17 cellular contexts compared by ENCODE assay signal in genomic region chr11:120778692-120779490, GRCh38.
DNase-seq lines count a peak whose midpoint lies in the region; ATAC-seq, FAIRE-seq and TF ChIP-seq lines count a peak whose summit lies in the region.
"Had no signal": no experiment of that assay in that cellular context is flagged by ENCODE, and none has a peak within 500 bp of the region (broad histone marks: within the 10 kb centered on the region; RNA-seq: fewer than 3 reads in every experiment).

No MANE protein-coding gene starts in this region.

- TF ChIP-seq CTCF in H1 (IDR thresholded peaks at IDR 0.05; ENCODE audit: control extremely low read depth in 1 of 3, insufficient read depth in 1 of 3, low read depth in 1 of 3, low read length in 3 of 3) = no peak
- TF ChIP-seq CTCF in neural progenitor cell (IDR thresholded peaks at IDR 0.05) = no peak

- no peaks in the 10 kb centered on the region for H3K79me1 ChIP-seq in H1 (ENCODE audit: low read depth, low read length)

- ATAC-seq in HG03139 (IDR thresholded peaks at IDR 0.05; ENCODE audit: unreplicated experiment) = no peak
- ATAC-seq: Panc1 had no signal

- no peak overlapping the region for H3K56ac ChIP-seq in H1 (replicated peaks; ENCODE audit: insufficient read length, low read depth, low read length)

- H3K36me3 ChIP-seq in HAP-1 (replicated peaks) (no peaks in the 10 kb centered on the region), H1 (ENCODE audit: control insufficient read depth in 2 of 4, insufficient read depth in 4 of 4, low read length in 3 of 4) (no peaks in the 10 kb centered on the region; a peak in 1 of 8 replicates), neural progenitor cell (no peaks in the 10 kb centered on the region)

- H3K9me3 ChIP-seq in HAP-1 (no peaks in the 10 kb centered on the region), H1 (ENCODE audit: insufficient read depth in 2 of 2, low read depth in 1 of 2, low read length in 1 of 2) (0 out of 4 replicates have a peak, but pooled peaks cover 0 to under 1% of the 10 kb centered on the region in 2 experiments), neural progenitor cell (ENCODE audit: low read depth) (no peaks in the 10 kb centered on the region)

- H3K4me1 ChIP-seq in HAP-1 = peaks cover 11% of the 10 kb centered on the region
- H3K4me1 ChIP-seq in H1 (replicated peaks in 1 of 4; ENCODE audit: control insufficient read depth in 3 of 4, insufficient read depth in 4 of 4, low read length in 3 of 4) = peaks cover 12 to 20% (median 17%) of the 10 kb centered on the region in 4 experiments
- H3K4me1 ChIP-seq in neural progenitor cell = peaks cover 40% of the 10 kb centered on the region

- H2BK5ac ChIP-seq in H1 (ENCODE audit: low read depth, low read length) = peak overlapping the region; percentile 64; the same call in 1 of the 2 replicates

- H3K23me2 ChIP-seq in H1 (ENCODE audit: low read depth, low read length) = no peaks in the 10 kb centered on the region

- H3K79me2 ChIP-seq in H1 (ENCODE audit: control insufficient read depth in 1 of 2, insufficient read depth in 2 of 2, low read length in 2 of 2) = no peaks in the 10 kb centered on the region
- no peaks in the 10 kb centered on the region for H3K79me2 ChIP-seq in neural progenitor cell (ENCODE audit: low read depth)

- H4K20me1 ChIP-seq in H1 (replicated peaks in 1 of 2; ENCODE audit: control insufficient read depth in 1 of 2, insufficient read depth in 2 of 2, low read length in 2 of 2) (no peaks in the 10 kb centered on the region), neural progenitor cell (ENCODE audit: low read depth) (no peaks in the 10 kb centered on the region)

- no peak overlapping the region for H4K5ac ChIP-seq in H1 (ENCODE audit: insufficient read length, low read depth, low read length)

- H3K14ac ChIP-seq in H1 (ENCODE audit: insufficient read length) = no peak overlapping the region

- H2AK5ac ChIP-seq in H1 (ENCODE audit: low read depth, low read length) = 0 out of 2 replicates have a peak overlapping the region, but pooled peaks have one; percentile 25

- peak overlapping the region; percentile 22 for H4K91ac ChIP-seq in H1 (replicated peaks; ENCODE audit: insufficient read length, low read length)

- no peak overlapping the region for H3K4me3 Mint-ChIP-seq in neural progenitor cell
- H3K4me3 Mint-ChIP-seq in activated naive CD4-positive, alpha-beta T cell treated with anti-CD3 and anti-CD28 coated beads for 36 hours = no peak overlapping the region
- H3K4me3 Mint-ChIP-seq: CD4-positive, alpha-beta memory T cell had no signal

- no peaks in the 10 kb centered on the region for H3K9me3 Mint-ChIP-seq in neural progenitor cell
- no peaks in the 10 kb centered on the region for H3K9me3 Mint-ChIP-seq in activated naive CD4-positive, alpha-beta T cell treated with anti-CD3 and anti-CD28 coated beads for 36 hours

- H3K4ac ChIP-seq in H1 (replicated peaks; ENCODE audit: insufficient read length, low read depth, low read length) = no peak overlapping the region

- in situ Hi-C loops in HAP-1 (cut with MboI; ENCODE audit: low sequenced_read_pairs) = no loop called here

- H4K8ac ChIP-seq in H1 (ENCODE audit: extremely low read depth, insufficient read depth, low read length) = no peak overlapping the region

- H2BK15ac ChIP-seq in H1 (ENCODE audit: low read length) = 0 out of 2 replicates have a peak overlapping the region, but pooled peaks have one; percentile 68

- no peak for TF ChIP-seq EP300 in H1 (IDR thresholded peaks at IDR 0.05; ENCODE audit: borderline replicate concordance in 1 of 2, low read depth in 2 of 2, low read length in 2 of 2)

- peak overlapping the region; percentile 41; the same call in 1 of the 2 replicates for H3K18ac ChIP-seq in H1 (ENCODE audit: extremely low read depth, low read length)

- peak overlapping the region; percentile 96 for H3K27ac Mint-ChIP-seq in neural progenitor cell
- no peak overlapping the region for H3K27ac Mint-ChIP-seq in activated naive CD4-positive, alpha-beta T cell treated with anti-CD3 and anti-CD28 coated beads for 36 hours
- H3K27ac Mint-ChIP-seq: CD4-positive, alpha-beta memory T cell had no signal

- no peak for TF ChIP-seq RAD21 in H1 (IDR thresholded peaks at IDR 0.05 in 1 of 2, conservative IDR thresholded peaks at IDR 0.05 in 1 of 2; ENCODE audit: low read depth in 2 of 2, low read length in 2 of 2)

- H3F3A ChIP-seq in neural progenitor cell (ENCODE audit: low read depth) = peaks cover 21% of the 10 kb centered on the region

- no peak for FAIRE-seq in H1 (lab: Jason Lieb, UNC)

- intact Hi-C loops in activated naive CD4-positive, alpha-beta T cell treated with anti-CD3 and anti-CD28 coated beads for 36 hours (cut with micrococcal nuclease) = no loop called here

- TF ChIP-seq POLR2A in H1 (IDR thresholded peaks at IDR 0.05; ENCODE audit: control extremely low read depth in 1 of 2, low read depth in 2 of 2, low read length in 2 of 2) = no peak

- no peaks in the 10 kb centered on the region for H3K36me3 Mint-ChIP-seq in neural progenitor cell
- no peaks in the 10 kb centered on the region for H3K36me3 Mint-ChIP-seq in activated naive CD4-positive, alpha-beta T cell treated with anti-CD3 and anti-CD28 coated beads for 36 hours (ENCODE audit: low read depth)
- H3K36me3 Mint-ChIP-seq: CD4-positive, alpha-beta memory T cell had no signal

- peak overlapping the region; percentile 86; the same call in 1 of the 2 replicates for H2BK12ac ChIP-seq in H1 (ENCODE audit: low read depth, low read length)

- H3K9ac ChIP-seq in H1 (replicated peaks in 1 of 4; ENCODE audit: extremely low read depth in 1 of 4, low read depth in 3 of 4, low read length in 3 of 4) = no peak overlapping the region
- no peak overlapping the region for H3K9ac ChIP-seq in neural progenitor cell

- H3K4me3 ChIP-seq in HAP-1 (no peak overlapping the region), H1 (ENCODE audit: extremely low read depth in 1 of 4, insufficient read depth in 2 of 4, low read depth in 3 of 4, low read length in 4 of 4) (no peak overlapping the region), neural progenitor cell (no peak overlapping the region)

- no peak overlapping the region for H3K23ac ChIP-seq in H1 (ENCODE audit: insufficient read length)

- peaks cover 10% of the 10 kb centered on the region for H3K27me3 Mint-ChIP-seq in neural progenitor cell (ENCODE audit: insufficient read depth, low read depth)
- peaks cover 11% of the 10 kb centered on the region for H3K27me3 Mint-ChIP-seq in activated naive CD4-positive, alpha-beta T cell treated with anti-CD3 and anti-CD28 coated beads for 36 hours (ENCODE audit: low read depth)

- POLR2A ChIA-PET in H1 (lab: Charles Lee; ENCODE audit: partially characterized antibody) = no interaction called here

- no peaks in the 10 kb centered on the region for H3K27me3 ChIP-seq in HAP-1 (ENCODE audit: low read depth)
- H3K27me3 ChIP-seq in H1 (replicated peaks in 1 of 4; ENCODE audit: control insufficient read depth in 3 of 4, extremely low read depth in 1 of 4, insufficient read depth in 3 of 4, low read length in 3 of 4) = no peaks in the 10 kb centered on the region
- no peaks in the 10 kb centered on the region for H3K27me3 ChIP-seq in neural progenitor cell

- CTCF ChIA-PET in H1 (lab: Charles Lee; ENCODE audit: partially characterized antibody) = interaction anchor here (0.7 to 1.7 kb wide), 3 partner anchors 10 to 84 kb away, joined by 3 to 11 read pairs (median 3); no protein-coding TSS in a partner anchor
- CTCF ChIA-PET in activated naive CD4-positive, alpha-beta T cell treated with anti-CD3 and anti-CD28 coated beads for 36 hours (lab: Charles Lee) = no interaction called here

- H3K4me2 ChIP-seq in H1 (ENCODE audit: insufficient read depth in 1 of 2, low read depth in 2 of 2, low read length in 2 of 2) = no peak overlapping the region
- H3K4me2 ChIP-seq in neural progenitor cell = peak overlapping the region; percentile 13

- H2AFZ ChIP-seq in H1 (ENCODE audit: low read length) (no peak overlapping the region), neural progenitor cell (replicated peaks) (no peak overlapping the region)

- H2BK120ac ChIP-seq in H1 (replicated peaks; ENCODE audit: low read depth, low read length) = no peak overlapping the region

- WGBS in H1 (ENCODE audit: extremely low coverage in 1 of 2, insufficient coverage in 1 of 2, insufficient read length in 1 of 2, insufficient replicate concordance in 2 of 2, low coverage in 1 of 2, low lambda C conversion rate in 2 of 2, missing lambda C conversion rate in 1 of 2), 2 experiments = 89% methylated on average over 10 of the region's 10 CpGs; no CpG with 5 or more reads in 1 of the 2 experiments

- H2BK20ac ChIP-seq in H1 (ENCODE audit: low read length) = peak overlapping the region; percentile 89

- peaks cover 64% of the 10 kb centered on the region for H3K4me1 Mint-ChIP-seq in neural progenitor cell
- no peaks in the 10 kb centered on the region for H3K4me1 Mint-ChIP-seq in activated naive CD4-positive, alpha-beta T cell treated with anti-CD3 and anti-CD28 coated beads for 36 hours (ENCODE audit: low read depth)
- H3K4me1 Mint-ChIP-seq: CD4-positive, alpha-beta memory T cell had no signal

- DNase-seq in NCI-H1417 (lab: John Stamatoyannopoulos, UW) (peak in 2 of 3 experiments; percentile 5 to 19), NCI-H1417 treated with DMSO at 0.1 percent for 48 hours (lab: John Stamatoyannopoulos, UW) (no peak), HAP-1 (ENCODE audit: low spot score in 2 of 2) (peak; percentile 10 to 44), H1 (ENCODE audit: low read depth in 1 of 2, low spot score in 2 of 2) (no peak), neural progenitor cell (ENCODE audit: low spot score) (no peak), iPS-NIHi11 (ENCODE audit: low spot score) (no peak)
- DNase-seq in activated naive CD4-positive, alpha-beta T cell treated with anti-CD3 and anti-CD28 coated beads for 36 hours = no peak
- DNase-seq: 8988T; Calu3; CD4-positive, alpha-beta memory T cell; DMS53; NCI-H1092 treated with DMSO at 0.1 percent for 48 hours; NCI-H187 treated with DMSO at 0.1 percent for 48 hours; NCI-H510A treated with DMSO at 0.1 percent for 48 hours; NCI-H82 had no signal

- H3K27ac ChIP-seq in H1 (ENCODE audit: low read depth, low read length) = no peak overlapping the region
- H3K27ac ChIP-seq in neural progenitor cell = no peak overlapping the region

TF ChIP-seq in H1, 55 proteins besides CTCF, POLR2A, EP300 and RAD21:
- TF ChIP-seq CTBP2 (IDR thresholded peaks at IDR 0.05; ENCODE audit: borderline replicate concordance, insufficient read depth, insufficient read length, low read length) = no peak
- no peak for TF ChIP-seq SP2 (IDR thresholded peaks at IDR 0.05; ENCODE audit: low read length)
- no peak for TF ChIP-seq BRCA1 (IDR thresholded peaks at IDR 0.05; ENCODE audit: low read depth, low read length)
- 0 out of 2 replicates have a peak, but pooled peaks have one; percentile 53 for TF ChIP-seq BACH1 (IDR thresholded peaks at IDR 0.05; ENCODE audit: low read length)
- TF ChIP-seq MAFK (IDR thresholded peaks at IDR 0.05; ENCODE audit: low read depth, low read length) = 0 out of 2 replicates have a peak, but pooled peaks have one; percentile 42

Comparison
In these comparisons a context has a peak if more than half of its experiments do, and no peak if none do; other contexts are left out.
1. DNase-seq: peak in NCI-H1417 (2 of 3) and HAP-1 (2 of 2); none in NCI-H1417 treated with DMSO at 0.1 percent for 48 hours (single experiment), H1 (0 of 2), neural progenitor cell (single experiment), activated naive CD4-positive, alpha-beta T cell treated with anti-CD3 and anti-CD28 coated beads for 36 hours (single experiment) and iPS-NIHi11 (single experiment).